15 cellular contexts compared by ENCODE assay signal in the genomic region with DNA sequence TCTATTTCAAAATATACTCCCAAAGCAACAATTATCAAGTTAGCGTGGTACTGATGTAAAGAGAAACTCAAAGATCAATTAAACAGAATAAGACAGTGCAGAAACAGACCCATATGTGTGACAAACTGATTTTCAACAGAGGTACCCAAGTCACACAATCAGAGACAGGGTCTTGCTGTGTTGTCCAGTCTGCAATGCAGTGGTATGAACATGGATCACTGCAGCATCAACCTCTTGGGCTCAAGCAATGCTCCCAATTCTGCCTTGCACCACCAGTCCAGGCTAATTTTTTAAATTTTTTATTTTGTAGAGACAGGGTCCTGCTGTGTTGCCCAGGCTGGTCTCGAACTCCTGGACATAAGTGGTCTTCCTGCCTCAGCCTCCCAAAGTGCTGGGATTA.
A peak's percentile ranks its signal among the peaks of the same experiment; 100 is the strongest.
DNase-seq lines count a peak whose midpoint lies in the region; ATAC-seq, FAIRE-seq and TF ChIP-seq lines count a peak whose summit lies in the region.
"Had no signal": no experiment of that assay in that cellular context is flagged by ENCODE, and none has a peak within 500 bp of the region (broad histone marks: within the 10 kb centered on the region; RNA-seq: fewer than 3 reads in every experiment).

No MANE protein-coding gene starts in this region.

- H4K20me1 ChIP-seq in osteoblast (ENCODE audit: insufficient read depth, low read length), result no peaks in the 10 kb centered on the region

- FAIRE-seq in D721Med (lab: Jason Lieb, UNC), result peak; percentile 51
- FAIRE-seq: A549, GM12878 had no signal

- no peaks in the 10 kb centered on the region for H3K27me3 Mint-ChIP-seq in activated T-helper 17 cell treated with anti-CD3 and anti-CD28 coated beads, Interleukin-2, amount 50 U/mL, for 72 hours

- H3K4me1 ChIP-seq in HEK293 (ENCODE audit: control insufficient read depth, insufficient read depth, low read length) (no peaks in the 10 kb centered on the region), osteoblast (ENCODE audit: insufficient read depth, low read length) (peaks cover 28% of the 10 kb centered on the region), sigmoid colon (peaks cover 0 to 10% (median 0%) of the 10 kb centered on the region in 4 donors)
- H3K4me1 ChIP-seq: A549, Caco-2 had no signal

- H3K36me3 ChIP-seq in HEK293 (ENCODE audit: control insufficient read depth in 2 of 2, insufficient read depth in 1 of 2, low read length in 2 of 2) (no peaks in the 10 kb centered on the region), osteoblast (ENCODE audit: insufficient read depth, low read length) (no peaks in the 10 kb centered on the region), sigmoid colon (no peaks in the 10 kb centered on the region)

- ATAC-seq in activated T-helper 17 cell treated with anti-CD3 and anti-CD28 coated beads, Interleukin-2, amount 50 U/mL, for 72 hours (replicated peaks), result no peak
- no peak for ATAC-seq in GM21576 (IDR thresholded peaks at IDR 0.05; ENCODE audit: unreplicated experiment)
- ATAC-seq: A549; CD8-positive, alpha-beta T cell; GM12878 had no signal

- TF ChIP-seq EP300 in sigmoid colon (IDR thresholded peaks at IDR 0.05), result no peak

- H3K36me3 Mint-ChIP-seq in activated T-helper 17 cell treated with anti-CD3 and anti-CD28 coated beads, Interleukin-2, amount 50 U/mL, for 72 hours (ENCODE audit: low read depth), result peaks cover 55% of the 10 kb centered on the region

- CTCF ChIA-PET in HEK293 (lab: Yijun Ruan, JAX), result no interaction called here

- TF ChIP-seq CTCF in D721Med (IDR thresholded peaks at IDR 0.05; ENCODE audit: insufficient read depth, missing control alignments), result no peak
- no peak for TF ChIP-seq CTCF in HEK293 (tag by site-specific recombination; IDR thresholded peaks at IDR 0.05)
- TF ChIP-seq CTCF in osteoblast (IDR thresholded peaks at IDR 0.05; ENCODE audit: extremely low read depth, low read depth, low read length), result no peak
- no peak for TF ChIP-seq CTCF in sigmoid colon (IDR thresholded peaks at IDR 0.05)

- no peak overlapping the region for H2AFZ ChIP-seq in osteoblast (ENCODE audit: low read length)
- H2AFZ ChIP-seq: GM23248 had no signal

- 60 to 95% methylated on average over 2 of the region's 2 CpGs for whole genome bisulfite sequencing in sigmoid colon, 2 donors

- H3K4me3 ChIP-seq in HEK293 (ENCODE audit: low read depth, low read length) (no peak overlapping the region), osteoblast (ENCODE audit: insufficient read depth, low read length) (no peak overlapping the region), sigmoid colon (no peak overlapping the region)
- H3K4me3 ChIP-seq: A549, GM12878, GM23248 had no signal

- DNase-seq in D721Med (ENCODE audit: insufficient read length, low spot score) (no peak), osteoblast (ENCODE audit: insufficient read length, low spot score, missing footprints) (peak; percentile 3), sigmoid colon (no peak), SW480 (ENCODE audit: low spot score) (no peak)
- DNase-seq: Caco-2; CD8-positive, alpha-beta T cell; DMS53; GM23248; H7 had no signal

- H3K9me3 ChIP-seq in HEK293 (ENCODE audit: control insufficient read depth, insufficient read depth, low read depth, low read length) (no peaks in the 10 kb centered on the region), osteoblast (ENCODE audit: low read depth, low read length) (no peaks in the 10 kb centered on the region), sigmoid colon (no peaks in the 10 kb centered on the region)
- H3K9me3 ChIP-seq: Caco-2 had no signal

- peaks cover 19% of the 10 kb centered on the region for H3K4me1 Mint-ChIP-seq in activated T-helper 17 cell treated with anti-CD3 and anti-CD28 coated beads, Interleukin-2, amount 50 U/mL, for 72 hours

- no peak overlapping the region for H3K4me2 ChIP-seq in osteoblast (ENCODE audit: insufficient read depth, low read length)
- H3K4me2 ChIP-seq: A549 had no signal

- no peaks in the 10 kb centered on the region for H3K9me3 Mint-ChIP-seq in activated T-helper 17 cell treated with anti-CD3 and anti-CD28 coated beads, Interleukin-2, amount 50 U/mL, for 72 hours

- intact Hi-C loops in sigmoid colon (cut with DNase I), result no loop called here

- no peaks in the 10 kb centered on the region for H3K79me2 ChIP-seq in osteoblast (ENCODE audit: insufficient read depth, low read length)

- no peaks in the 10 kb centered on the region for H3K27me3 ChIP-seq in osteoblast (ENCODE audit: insufficient read depth, low read length)
- H3K27me3 ChIP-seq in sigmoid colon, result no peaks in the 10 kb centered on the region

- H3K27ac Mint-ChIP-seq in activated T-helper 17 cell treated with anti-CD3 and anti-CD28 coated beads, Interleukin-2, amount 50 U/mL, for 72 hours, result peak overlapping the region; percentile 44
- H3K27ac Mint-ChIP-seq: CD14-positive monocyte; CD8-positive, alpha-beta T cell had no signal

- peak overlapping the region; percentile 32 for H3K4me3 Mint-ChIP-seq in activated T-helper 17 cell treated with anti-CD3 and anti-CD28 coated beads, Interleukin-2, amount 50 U/mL, for 72 hours
- H3K4me3 Mint-ChIP-seq: CD14-positive monocyte; CD8-positive, alpha-beta T cell had no signal

- H3K27ac ChIP-seq in HEK293 (ENCODE audit: extremely low read depth, low read depth, low read length), result no peak overlapping the region
- no peak overlapping the region for H3K27ac ChIP-seq in osteoblast (ENCODE audit: low read depth, low read length)
- H3K27ac ChIP-seq in sigmoid colon, result no peak overlapping the region
- H3K27ac ChIP-seq: A549 had no signal

- POLR2A ChIA-PET in HEK293 (lab: Yijun Ruan, JAX), result no interaction called here

- no peak for TF ChIP-seq POLR2A in sigmoid colon (IDR thresholded peaks at IDR 0.05)

TF ChIP-seq in HEK293, 187 proteins besides CTCF, POLR2A, EP300 and RAD21:
- TF ChIP-seq ZNF132 (tag by site-specific recombination; IDR thresholded peaks at IDR 0.05; ENCODE audit: borderline replicate concordance) (no peak), ZNF561 (tag by site-specific recombination; IDR thresholded peaks at IDR 0.05; ENCODE audit: borderline replicate concordance) (no peak), ZNF121 (tag by site-specific recombination; IDR thresholded peaks at IDR 0.05) (peak; percentile 61; the same call in 1 of the 2 replicates), ZNF341 (tag by site-specific recombination; IDR thresholded peaks at IDR 0.05; ENCODE audit: low read depth) (no peak), ZNF433 (tag by site-specific recombination; IDR thresholded peaks at IDR 0.05; ENCODE audit: low read depth) (no peak)
